36 cellular contexts compared by ENCODE assay signal in genomic region chr22:50693462-50693861, GRCh38. TPM values are rescaled to one million over a fixed set of nuclear protein-coding genes. Genes with fewer than 3 reads are reported as not detected.
"Had no signal": no experiment of that assay in that cellular context is flagged by ENCODE, and none has a peak within 500 bp of the region (broad histone marks: within the 10 kb centered on the region; RNA-seq: fewer than 3 reads in every experiment).

No MANE protein-coding gene starts in this region.

- H3K4me3 Mint-ChIP-seq: activated CD4-positive, alpha-beta memory T cell treated with anti-CD3 and anti-CD28 coated beads for 36 hours; activated naive CD4-positive, alpha-beta T cell treated with anti-CD3 and anti-CD28 coated beads for 36 hours; activated T-cell treated with anti-CD3 and anti-CD28 coated beads, Interleukin-2, amount 50 U/mL, for 4 hours; activated T-helper 1 cell treated with anti-CD3 and anti-CD28 coated beads, Interleukin-12 subunit alpha, Interleukin-12 subunit beta, Interleukin-2, Interleukin-4 antibody, amounts not matched to agents 30 ng/mL and 10 ng/mL and 1 ng/mL, durations not matched to agents 14 hours and 24 hours and 36 hours; T-helper 1 cell treated with Interleukin-12 subunit alpha and Interleukin-12 subunit beta and Interleukin-4 antibody, amounts not matched to agents 30 μg/mL and 1 μg/mL, for 36 hours; T-helper 2 cell treated with Interferon-gamma antibody and Interleukin-4, amounts not matched to agents 5 μg/mL and 100 μg/mL, for 36 hours; WTC11 had no signal

- H2AFZ ChIP-seq: PC-9 had no signal

- H3K4me1 ChIP-seq: adrenal gland, SJCRH30 had no signal

- H3K27ac Mint-ChIP-seq: activated CD4-positive, alpha-beta memory T cell treated with anti-CD3 and anti-CD28 coated beads for 36 hours; activated naive CD4-positive, alpha-beta T cell treated with anti-CD3 and anti-CD28 coated beads for 36 hours; activated naive CD4-positive, alpha-beta T cell treated with anti-CD3 and anti-CD28 coated beads, Interleukin-2, amount 50 U/mL, for 72 hours; activated T-helper 1 cell treated with anti-CD3 and anti-CD28 coated beads, Interleukin-12 subunit alpha, Interleukin-12 subunit beta, Interleukin-2, Interleukin-4 antibody, amounts not matched to agents 30 ng/mL and 10 ng/mL and 1 ng/mL, durations not matched to agents 14 hours and 24 hours and 36 hours; T-helper 1 cell treated with Interleukin-12 subunit alpha and Interleukin-12 subunit beta and Interleukin-4 antibody, amounts not matched to agents 30 μg/mL and 1 μg/mL, for 36 hours; T-helper 2 cell treated with Interferon-gamma antibody and Interleukin-4, amounts not matched to agents 5 μg/mL and 100 μg/mL, for 36 hours; WTC11 had no signal

- DNase-seq: activated CD4-positive, alpha-beta memory T cell treated with anti-CD3 and anti-CD28 coated beads for 36 hours; activated CD4-positive, alpha-beta T cell treated with anti-CD3 and anti-CD28 coated beads for 4 hours; activated CD4-positive, alpha-beta T cell treated with anti-CD3 and anti-CD28 coated beads, Interleukin-2, amount 50 U/mL, for 1 hour; activated CD8-positive, alpha-beta memory T cell treated with anti-CD3 and anti-CD28 coated beads, Interleukin-2, amount 50 U/mL, for 4 hours; activated gamma-delta T cell treated with Interleukin-2 at 50 U/mL for 16 hours; activated naive CD4-positive, alpha-beta T cell treated with anti-CD3 and anti-CD28 coated beads for 36 hours; activated T-cell treated with anti-CD3 and anti-CD28 coated beads for 4 hours; activated T-cell treated with anti-CD3 and anti-CD28 coated beads, Interleukin-2, amount 50 U/mL, for 4 hours; body of pancreas; NCI-H1092 treated with DMSO at 0.1 percent for 48 hours; NCI-H1417; NCI-H146; NCI-H187; NCI-H2029 treated with DMSO at 0.1 percent for 48 hours; NCI-H2107; NCI-H2171; NCI-H510A; NCI-H526; NCI-H748 treated with DMSO at 0.1 percent for 48 hours; PC-9; SJCRH30 had no signal

- H3K27me3 ChIP-seq: adrenal gland, body of pancreas, breast epithelium, SJCRH30 had no signal

- H3K9me3 Mint-ChIP-seq: activated CD4-positive, alpha-beta memory T cell treated with anti-CD3 and anti-CD28 coated beads for 36 hours; activated naive CD4-positive, alpha-beta T cell treated with anti-CD3 and anti-CD28 coated beads for 36 hours; activated T-helper 1 cell treated with anti-CD3 and anti-CD28 coated beads, Interleukin-12 subunit alpha, Interleukin-12 subunit beta, Interleukin-2, Interleukin-4 antibody, amounts not matched to agents 30 ng/mL and 10 ng/mL and 1 ng/mL, durations not matched to agents 14 hours and 24 hours and 36 hours; T-helper 1 cell treated with Interleukin-12 subunit alpha and Interleukin-12 subunit beta and Interleukin-4 antibody, amounts not matched to agents 30 μg/mL and 1 μg/mL, for 36 hours; T-helper 2 cell treated with Interferon-gamma antibody and Interleukin-4, amounts not matched to agents 5 μg/mL and 100 μg/mL, for 36 hours had no signal

- ATAC-seq: activated CD4-positive, CD25-positive, alpha-beta regulatory T cell treated with anti-CD3 and anti-CD28 coated beads, Interleukin-2, amount 50 U/mL, for 24 hours; activated naive CD4-positive, alpha-beta T cell treated with anti-CD3 and anti-CD28 coated beads, Interleukin-2, amount 50 U/mL, for 72 hours; activated T-cell treated with anti-CD3 and anti-CD28 coated beads, Interleukin-2, amount 50 U/mL, for 4 hours; body of pancreas; Right ventricle myocardium inferior; WTC11 had no signal

- H3K36me3 Mint-ChIP-seq: activated CD4-positive, alpha-beta memory T cell treated with anti-CD3 and anti-CD28 coated beads for 36 hours; activated naive CD4-positive, alpha-beta T cell treated with anti-CD3 and anti-CD28 coated beads, Interleukin-2, amount 50 U/mL, for 72 hours had no signal

- H3K4me3 ChIP-seq: adrenal gland, body of pancreas, breast epithelium, PC-9, SJCRH30, SK-N-MC had no signal

- H3K27me3 Mint-ChIP-seq: activated CD4-positive, alpha-beta memory T cell treated with anti-CD3 and anti-CD28 coated beads for 36 hours had no signal

- H3K9me3 ChIP-seq: adrenal gland, body of pancreas, breast epithelium, SJCRH30 had no signal

- H3K27ac ChIP-seq: adrenal gland, body of pancreas, breast epithelium, KMS-11, PC-9, RWPE1, SJCRH30, SK-N-MC had no signal

- H3K36me3 ChIP-seq: adrenal gland, breast epithelium, SJCRH30 had no signal

- H3K4me2 ChIP-seq: KMS-11, PC-9 had no signal

RNA-seq across cellular contexts. Expression of gene ACR, which starts 44.5 kb away (rescaled TPM):
- total RNA-seq: activated CD4-positive, alpha-beta memory T cell treated with anti-CD3 and anti-CD28 coated beads for 36 hours; activated naive CD4-positive, alpha-beta T cell treated with anti-CD3 and anti-CD28 coated beads for 36 hours; activated naive CD4-positive, alpha-beta T cell treated with anti-CD3 and anti-CD28 coated beads, Interleukin-2, amount 50 U/mL, for 72 hours; activated T-cell treated with anti-CD3 and anti-CD28 coated beads, Interleukin-2, amount 50 U/mL, for 4 hours; activated T-helper 1 cell treated with anti-CD3 and anti-CD28 coated beads, Interleukin-12 subunit alpha, Interleukin-12 subunit beta, Interleukin-2, Interleukin-4 antibody, amounts not matched to agents 30 ng/mL and 10 ng/mL and 1 ng/mL, durations not matched to agents 14 hours and 24 hours and 36 hours; astrocyte; body of pancreas; LHCN-M2; OCI-LY7; PC-9; SJCRH30 had no signal
